26 cellular contexts compared by ENCODE assay signal in genomic region chr12:65899289-65899688, GRCh38.
DNase-seq lines count a peak whose midpoint lies in the region; ATAC-seq and TF ChIP-seq lines count a peak whose summit lies in the region.
"Had no signal": no experiment of that assay in that cellular context is flagged by ENCODE, and none has a peak within 500 bp of the region (broad histone marks: within the 10 kb centered on the region; RNA-seq: fewer than 3 reads in every experiment).

No MANE protein-coding gene starts in this region.

- intact Hi-C loops in activated T-helper 1 cell treated with anti-CD3 and anti-CD28 coated beads, Interleukin-12 subunit alpha, Interleukin-12 subunit beta, Interleukin-2, Interleukin-4 antibody, amounts not matched to agents 30 ng/mL and 10 ng/mL and 1 ng/mL, durations not matched to agents 14 hours and 24 hours and 36 hours (cut with micrococcal nuclease): no loop called here

- H3K4me1 ChIP-seq in ACC112 (ENCODE audit: control insufficient read depth, insufficient read depth, low read length, unreplicated experiment) (peaks cover 93% of the 10 kb centered on the region), HUES64 (ENCODE audit: insufficient read depth, low read length) (peaks cover 88% of the 10 kb centered on the region)
- H3K4me1 ChIP-seq: esophagus muscularis mucosa, gastrocnemius medialis, prostate gland had no signal

- no peaks in the 10 kb centered on the region for H3K27me3 Mint-ChIP-seq in mesothelial cell of epicardium (ENCODE audit: low read depth)
- H3K27me3 Mint-ChIP-seq in activated T-cell treated with anti-CD3 and anti-CD28 coated beads, Interleukin-2, amount 50 U/mL, for 24 hours: peaks cover 11% of the 10 kb centered on the region
- peaks cover 2% of the 10 kb centered on the region for H3K27me3 Mint-ChIP-seq in activated T-helper 1 cell treated with anti-CD3 and anti-CD28 coated beads, Interleukin-12 subunit alpha, Interleukin-12 subunit beta, Interleukin-2, Interleukin-4 antibody, amounts not matched to agents 30 ng/mL and 10 ng/mL and 1 ng/mL, durations not matched to agents 14 hours and 24 hours and 36 hours (ENCODE audit: insufficient read depth)
- H3K27me3 Mint-ChIP-seq: IgD-negative memory B cell had no signal

- H3K9me3 Mint-ChIP-seq in mesothelial cell of epicardium: no peaks in the 10 kb centered on the region
- no peaks in the 10 kb centered on the region for H3K9me3 Mint-ChIP-seq in activated T-cell treated with anti-CD3 and anti-CD28 coated beads, Interleukin-2, amount 50 U/mL, for 24 hours
- H3K9me3 Mint-ChIP-seq in activated T-helper 1 cell treated with anti-CD3 and anti-CD28 coated beads, Interleukin-12 subunit alpha, Interleukin-12 subunit beta, Interleukin-2, Interleukin-4 antibody, amounts not matched to agents 30 ng/mL and 10 ng/mL and 1 ng/mL, durations not matched to agents 14 hours and 24 hours and 36 hours: no peaks in the 10 kb centered on the region
- H3K9me3 Mint-ChIP-seq: activated T-cell treated with anti-CD3 and anti-CD28 coated beads, Interleukin-2, amount 50 U/mL, for 4 hours; effector memory CD8-positive, alpha-beta T cell; T-helper 1 cell treated with Interleukin-12 subunit alpha and Interleukin-12 subunit beta and Interleukin-4 antibody, amounts not matched to agents 30 μg/mL and 1 μg/mL, for 36 hours; type B pancreatic cell had no signal

- H3K27ac ChIP-seq in ACC112 (ENCODE audit: low read depth, low read length) (peak overlapping the region; percentile 59), HUES64 (ENCODE audit: low read depth, low read length) (0 out of 2 replicates have a peak overlapping the region, but pooled peaks have one; percentile 13), RWPE1 (no peak overlapping the region)
- H3K27ac ChIP-seq: esophagus muscularis mucosa, gastrocnemius medialis, neural progenitor cell, prostate gland had no signal

- no peak overlapping the region for H3K9ac ChIP-seq in HUES64 (ENCODE audit: low read depth, low read length)
- H3K9ac ChIP-seq: neural progenitor cell had no signal

- TF ChIP-seq CTCF in mesothelial cell of epicardium (IDR thresholded peaks at IDR 0.05; ENCODE audit: unreplicated experiment) (no peak), RWPE1 (conservative IDR thresholded peaks at IDR 0.05; ENCODE audit: low read depth) (no peak)

- no peaks in the 10 kb centered on the region for H3K9me3 ChIP-seq in HUES64 (ENCODE audit: insufficient read depth, low read depth, low read length)
- H3K9me3 ChIP-seq: esophagus muscularis mucosa, gastrocnemius medialis, prostate gland had no signal

- no peak overlapping the region for H3K4me3 Mint-ChIP-seq in mesothelial cell of epicardium
- no peak overlapping the region for H3K4me3 Mint-ChIP-seq in activated T-cell treated with anti-CD3 and anti-CD28 coated beads, Interleukin-2, amount 50 U/mL, for 24 hours
- H3K4me3 Mint-ChIP-seq in activated T-helper 1 cell treated with anti-CD3 and anti-CD28 coated beads, Interleukin-12 subunit alpha, Interleukin-12 subunit beta, Interleukin-2, Interleukin-4 antibody, amounts not matched to agents 30 ng/mL and 10 ng/mL and 1 ng/mL, durations not matched to agents 14 hours and 24 hours and 36 hours: no peak overlapping the region
- H3K4me3 Mint-ChIP-seq: activated T-cell treated with anti-CD3 and anti-CD28 coated beads, Interleukin-2, amount 50 U/mL, for 4 hours; B cell; effector memory CD8-positive, alpha-beta T cell; IgD-negative memory B cell; neural progenitor cell; T-helper 1 cell treated with Interleukin-12 subunit alpha and Interleukin-12 subunit beta and Interleukin-4 antibody, amounts not matched to agents 30 μg/mL and 1 μg/mL, for 36 hours; type B pancreatic cell had no signal

- no peak overlapping the region for H2AFZ ChIP-seq in ACC112 (ENCODE audit: low read length, unreplicated experiment)
- H2AFZ ChIP-seq: neural progenitor cell had no signal

- peaks cover 3% of the 10 kb centered on the region for H3K36me3 Mint-ChIP-seq in mesothelial cell of epicardium
- no peaks in the 10 kb centered on the region for H3K36me3 Mint-ChIP-seq in activated T-cell treated with anti-CD3 and anti-CD28 coated beads, Interleukin-2, amount 50 U/mL, for 24 hours (ENCODE audit: low read depth)
- H3K36me3 Mint-ChIP-seq in activated T-helper 1 cell treated with anti-CD3 and anti-CD28 coated beads, Interleukin-12 subunit alpha, Interleukin-12 subunit beta, Interleukin-2, Interleukin-4 antibody, amounts not matched to agents 30 ng/mL and 10 ng/mL and 1 ng/mL, durations not matched to agents 14 hours and 24 hours and 36 hours (ENCODE audit: low read depth): no peaks in the 10 kb centered on the region
- H3K36me3 Mint-ChIP-seq: IgD-negative memory B cell had no signal

- no peak overlapping the region for H3K4me3 ChIP-seq in ACC112 (ENCODE audit: low read depth, low read length)
- no peak overlapping the region for H3K4me3 ChIP-seq in HUES64 (ENCODE audit: low read length)
- H3K4me3 ChIP-seq: esophagus muscularis mucosa, gastrocnemius medialis, neural progenitor cell, prostate gland had no signal

- POLR2A ChIA-PET in RWPE1 (lab: Yijun Ruan, JAX; ENCODE audit: low non-redundant PET): no interaction called here

- peaks cover 79% of the 10 kb centered on the region for H3K4me1 Mint-ChIP-seq in mesothelial cell of epicardium
- H3K4me1 Mint-ChIP-seq in activated T-cell treated with anti-CD3 and anti-CD28 coated beads, Interleukin-2, amount 50 U/mL, for 24 hours (ENCODE audit: low read depth): no peaks in the 10 kb centered on the region
- H3K4me1 Mint-ChIP-seq in activated T-helper 1 cell treated with anti-CD3 and anti-CD28 coated beads, Interleukin-12 subunit alpha, Interleukin-12 subunit beta, Interleukin-2, Interleukin-4 antibody, amounts not matched to agents 30 ng/mL and 10 ng/mL and 1 ng/mL, durations not matched to agents 14 hours and 24 hours and 36 hours (ENCODE audit: low read depth): no peaks in the 10 kb centered on the region
- H3K4me1 Mint-ChIP-seq: B cell, IgD-negative memory B cell had no signal

- H3K79me2 ChIP-seq in ACC112 (ENCODE audit: control insufficient read depth, insufficient read depth, low read length, unreplicated experiment): peaks cover 97% of the 10 kb centered on the region

- no peaks in the 10 kb centered on the region for H3K27me3 ChIP-seq in ACC112 (ENCODE audit: insufficient read depth, low read length)
- no peaks in the 10 kb centered on the region for H3K27me3 ChIP-seq in HUES64 (ENCODE audit: insufficient read depth, low read length)
- H3K27me3 ChIP-seq: esophagus muscularis mucosa, neural progenitor cell had no signal

- peak overlapping the region; percentile 68 for H3K27ac Mint-ChIP-seq in mesothelial cell of epicardium
- H3K27ac Mint-ChIP-seq in activated T-cell treated with anti-CD3 and anti-CD28 coated beads, Interleukin-2, amount 50 U/mL, for 24 hours: no peak overlapping the region
- no peak overlapping the region for H3K27ac Mint-ChIP-seq in activated T-helper 1 cell treated with anti-CD3 and anti-CD28 coated beads, Interleukin-12 subunit alpha, Interleukin-12 subunit beta, Interleukin-2, Interleukin-4 antibody, amounts not matched to agents 30 ng/mL and 10 ng/mL and 1 ng/mL, durations not matched to agents 14 hours and 24 hours and 36 hours
- H3K27ac Mint-ChIP-seq: B cell; effector memory CD8-positive, alpha-beta T cell; IgD-negative memory B cell; neural progenitor cell; T-helper 1 cell treated with Interleukin-12 subunit alpha and Interleukin-12 subunit beta and Interleukin-4 antibody, amounts not matched to agents 30 μg/mL and 1 μg/mL, for 36 hours; type B pancreatic cell had no signal

- 75% methylated on average over 4 of the region's 4 CpGs for WGBS in HUES64

- ATAC-seq in HG03280 (IDR thresholded peaks at IDR 0.05; ENCODE audit: unreplicated experiment): no peak
- ATAC-seq: activated T-cell treated with anti-CD3 and anti-CD28 coated beads, Interleukin-2, amount 50 U/mL, for 4 hours; effector memory CD8-positive, alpha-beta T cell; gastrocnemius medialis; left ventricle myocardium superior had no signal

- CTCF ChIA-PET in RWPE1 (lab: Yijun Ruan, JAX): no interaction called here

- H3K36me3 ChIP-seq in ACC112 (ENCODE audit: insufficient read depth, low read length) (peaks cover 38% of the 10 kb centered on the region), HUES64 (ENCODE audit: insufficient read depth, low read length) (no peaks in the 10 kb centered on the region)
- H3K36me3 ChIP-seq: esophagus muscularis mucosa, gastrocnemius medialis, neural progenitor cell, prostate gland had no signal

- peak; percentile 27 to 72 for DNase-seq in dermis microvascular lymphatic vessel endothelial cell (ENCODE audit: low read depth in 2 of 2)
- no peak for DNase-seq in mesothelial cell of epicardium (ENCODE audit: low spot score in 2 of 2, unreplicated experiment in 2 of 2)
- DNase-seq in activated T-cell treated with anti-CD3 and anti-CD28 coated beads, Interleukin-2, amount 50 U/mL, for 24 hours: no peak
- no peak for DNase-seq in RWPE1 (ENCODE audit: low spot score)
- DNase-seq in activated T-helper 1 cell treated with anti-CD3 and anti-CD28 coated beads, Interleukin-12 subunit alpha, Interleukin-12 subunit beta, Interleukin-2, Interleukin-4 antibody, amounts not matched to agents 30 ng/mL and 10 ng/mL and 1 ng/mL, durations not matched to agents 14 hours and 24 hours and 36 hours (ENCODE audit: low spot score): no peak
- DNase-seq: activated naive CD4-positive, alpha-beta T cell; activated T-cell treated with anti-CD3 and anti-CD28 coated beads, Interleukin-2, amount 50 U/mL, for 4 hours; DMS79 treated with DMSO at 0.1 percent for 48 hours; effector memory CD8-positive, alpha-beta T cell; gastrocnemius medialis; hypothalamus; left ventricle myocardium superior; NCI-H1105; NCI-H2081 treated with DMSO at 0.1 percent for 48 hours; NCI-H82; stimulated activated CD8-positive, alpha-beta memory T cell treated with anti-CD3 and anti-CD28 coated beads, Interleukin-4, amount 100 ng/mL, for 48 hours had no signal

Comparison
In these comparisons a context has a peak if more than half of its experiments do, and no peak if none do; other contexts are left out.
1. DNase-seq: peak in dermis microvascular lymphatic vessel endothelial cell (2 of 2); none in mesothelial cell of epicardium (0 of 2), activated T-cell treated with anti-CD3 and anti-CD28 coated beads, Interleukin-2, amount 50 U/mL, for 24 hours (single experiment), RWPE1 (single experiment) and activated T-helper 1 cell treated with anti-CD3 and anti-CD28 coated beads, Interleukin-12 subunit alpha, Interleukin-12 subunit beta, Interleukin-2, Interleukin-4 antibody, amounts not matched to agents 30 ng/mL and 10 ng/mL and 1 ng/mL, durations not matched to agents 14 hours and 24 hours and 36 hours (single experiment).